In the genomic region with DNA sequence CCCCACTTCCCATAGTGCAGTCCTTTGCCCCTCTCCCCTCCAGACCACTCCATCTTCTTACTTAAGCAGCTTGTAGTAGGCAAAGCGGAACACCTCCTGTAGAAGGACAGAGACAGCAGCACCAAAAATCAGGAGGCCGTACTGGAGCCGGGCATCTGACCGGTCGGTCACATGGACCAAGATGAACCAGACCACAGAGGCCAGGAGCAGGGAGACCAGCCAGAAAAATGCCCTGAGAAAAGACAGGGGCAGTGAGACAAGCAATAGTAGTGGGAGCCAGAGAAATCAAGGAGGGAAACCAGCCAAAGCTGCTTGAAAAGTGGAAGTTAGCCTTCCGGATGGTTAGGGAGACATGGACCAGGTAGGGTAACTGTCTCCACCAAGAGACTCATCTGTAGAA, we compare ENCODE assay signal across 9 cellular contexts. TPM values are rescaled to one million over a fixed set of nuclear protein-coding genes. Genes with fewer than 3 reads are reported as not detected.
A peak's percentile ranks its signal among the peaks of the same experiment; 100 is the strongest.
DNase-seq lines count a peak whose midpoint lies in the region; ATAC-seq, FAIRE-seq and TF ChIP-seq lines count a peak whose summit lies in the region.
"Had no signal": no experiment of that assay in that cellular context is flagged by ENCODE, and none has a peak within 500 bp of the region (broad histone marks: within the 10 kb centered on the region; RNA-seq: fewer than 3 reads in every experiment).

No MANE protein-coding gene starts in this region.

- no peak overlapping the region for H2BK12ac ChIP-seq in mesenchymal stem cell (ENCODE audit: low read length in 2 of 2)

- no peaks in the 10 kb centered on the region for H3K9me3 ChIP-seq in heart left ventricle
- H3K9me3 ChIP-seq in breast epithelium, result no peaks in the 10 kb centered on the region
- H3K9me3 ChIP-seq in mesenchymal stem cell (ENCODE audit: control insufficient read depth, low read length), result no peaks in the 10 kb centered on the region
- H3K9me3 ChIP-seq in upper lobe of right lung, result no peaks in the 10 kb centered on the region

- H3K23ac ChIP-seq in mesenchymal stem cell (ENCODE audit: low read length in 2 of 2), result no peak overlapping the region

- peak overlapping the region in 11 of 12 donors; percentile 94 to 99 (median 96) for H3K27ac ChIP-seq in heart left ventricle
- peak overlapping the region; percentile 93 to 97 for H3K27ac ChIP-seq in breast epithelium
- no peak overlapping the region for H3K27ac ChIP-seq in mesenchymal stem cell (ENCODE audit: low read length, poor library complexity, severe bottlenecking)
- peak overlapping the region; percentile 93 for H3K27ac ChIP-seq in upper lobe of right lung

- peak overlapping the region in 1 of 2 experiments; percentile 54 for H3K18ac ChIP-seq in mesenchymal stem cell (ENCODE audit: low read depth in 1 of 2, low read length in 2 of 2)

- H2BK15ac ChIP-seq in mesenchymal stem cell (ENCODE audit: low read depth, poor library complexity, severe bottlenecking), result no peak overlapping the region

- H3K4ac ChIP-seq in mesenchymal stem cell (ENCODE audit: low read depth in 1 of 2, low read length in 2 of 2), result peak overlapping the region; percentile 3 to 63

- no peak for FAIRE-seq in GM19239 (lab: Jason Lieb, UNC)
- FAIRE-seq: G401.6 had no signal

- H2AFZ ChIP-seq in mesenchymal stem cell (ENCODE audit: low read depth, low read length), result no peak overlapping the region

- 12 to 19% (median 16%) methylated on average over 6 of the region's 6 CpGs for WGBS in heart left ventricle, 4 donors
- 66% methylated on average over 6 of the region's 6 CpGs for WGBS in mesenchymal stem cell

- TF ChIP-seq CTCF in heart left ventricle (IDR thresholded peaks at IDR 0.05) (no peak), breast epithelium (IDR thresholded peaks at IDR 0.05) (no peak), upper lobe of right lung (IDR thresholded peaks at IDR 0.05) (no peak)

- H2BK120ac ChIP-seq in mesenchymal stem cell (ENCODE audit: low read depth, low read length), result no peak overlapping the region

- H3K4me3 ChIP-seq in heart left ventricle, result peak overlapping the region; percentile 67 to 99 (median 92)
- peak overlapping the region; percentile 94 to 97 (median 95) for H3K4me3 ChIP-seq in breast epithelium
- peak overlapping the region; percentile 68 to 100 for H3K4me3 ChIP-seq in mesenchymal stem cell (ENCODE audit: insufficient read depth in 1 of 2, low read depth in 1 of 2, low read length in 2 of 2)
- peak overlapping the region; percentile 81 for H3K4me3 ChIP-seq in upper lobe of right lung

- ATAC-seq in heart left ventricle, result no peak
- ATAC-seq in Right ventricle myocardium inferior, result no peak
- no peak for ATAC-seq in upper lobe of right lung

- no peak overlapping the region for H2BK5ac ChIP-seq in mesenchymal stem cell (ENCODE audit: low read depth, low read length, poor library complexity, severe bottlenecking)

- peaks cover 13% of the 10 kb centered on the region for H3K79me1 ChIP-seq in mesenchymal stem cell (replicated peaks; ENCODE audit: low read length, poor library complexity, severe bottlenecking)

- DNase-seq in heart left ventricle (no peak), Right ventricle myocardium inferior (ENCODE audit: missing footprints) (no peak), breast epithelium (ENCODE audit: low spot score in 2 of 2) (no peak), mesenchymal stem cell (no peak), upper lobe of right lung (no peak), SKM-1 treated with dmso at 0.1 percent for 144 hours (lab: John Stamatoyannopoulos, UW; ENCODE audit: unreplicated experiment) (no peak), GM19239 (ENCODE audit: insufficient read length, low spot score) (no peak), DMS 273 treated with DMSO at 0.1 percent for 48 hours (lab: John Stamatoyannopoulos, UW) (no peak)

- H3K4me2 ChIP-seq in mesenchymal stem cell (ENCODE audit: low read length, poor library complexity, severe bottlenecking), result peak overlapping the region; percentile 85

- no peak overlapping the region for H4K91ac ChIP-seq in mesenchymal stem cell (ENCODE audit: low read length)

- peak overlapping the region; percentile 98 for H3K9ac ChIP-seq in mesenchymal stem cell (ENCODE audit: low read length)

- no peaks in the 10 kb centered on the region for H3K27me3 ChIP-seq in heart left ventricle
- no peaks in the 10 kb centered on the region for H3K27me3 ChIP-seq in breast epithelium
- H3K27me3 ChIP-seq in mesenchymal stem cell (ENCODE audit: control insufficient read depth in 1 of 2, insufficient read depth in 1 of 2, low read length in 2 of 2), result no peaks in the 10 kb centered on the region
- no peaks in the 10 kb centered on the region for H3K27me3 ChIP-seq in upper lobe of right lung

- H3K36me3 ChIP-seq in heart left ventricle (peaks cover 0 to 40% (median 36%) of the 10 kb centered on the region in 9 donors), breast epithelium (peaks cover 11% of the 10 kb centered on the region), mesenchymal stem cell (ENCODE audit: control insufficient read depth in 1 of 2, insufficient read depth in 2 of 2, low read depth in 1 of 2, low read length in 2 of 2) (peaks cover 14 to 33% of the 10 kb centered on the region in 2 experiments), upper lobe of right lung (peaks cover 32% of the 10 kb centered on the region)

- peak overlapping the region; percentile 15 for H2AK5ac ChIP-seq in mesenchymal stem cell (ENCODE audit: low read length, severe bottlenecking)

- TF ChIP-seq POLR2A in heart left ventricle (IDR thresholded peaks at IDR 0.05) (no peak), breast epithelium (IDR thresholded peaks at IDR 0.05) (no peak)

- H3K4me1 ChIP-seq in heart left ventricle (peaks cover 0 to 41% (median 23%) of the 10 kb centered on the region in 12 donors), breast epithelium (peaks cover 10 to 12% of the 10 kb centered on the region in 2 donors), mesenchymal stem cell (ENCODE audit: control insufficient read depth, insufficient read depth, low read depth, low read length) (peaks cover 10% of the 10 kb centered on the region), upper lobe of right lung (peaks cover 14% of the 10 kb centered on the region)

- H4K8ac ChIP-seq in mesenchymal stem cell (ENCODE audit: low read length), result no peak overlapping the region

- H3K14ac ChIP-seq in mesenchymal stem cell (ENCODE audit: low read length in 2 of 2), result peak overlapping the region in 1 of 2 experiments; percentile 69

- intact Hi-C loops in heart left ventricle (cut with DNase I) (no loop called here), Right ventricle myocardium inferior (cut with DNase I) (no loop called here), breast epithelium (cut with DNase I; ENCODE audit: low total_unique reads) (loop anchor here (1.0 kb wide), 1 partner anchor 7 kb away; no protein-coding TSS in a partner anchor), upper lobe of right lung (cut with DNase I) (no loop called here)

RNA-seq across cellular contexts. Expression of gene APH1A, which starts 0.9 kb away (rescaled TPM):
- total RNA-seq in heart left ventricle (100 to 1,000 TPM in 1 of 9 donors, 10 to 100 TPM in 8; 50.1 to 102 (median 59.8) TPM), Right ventricle myocardium inferior (58.7 TPM), breast epithelium (100 to 1,000 TPM in 2 of 3 donors, 10 to 100 TPM in 1; 86.9 to 138 (median 104) TPM), upper lobe of right lung (135 TPM)
- polyA plus RNA-seq in heart left ventricle, result 10 to 100 TPM; 53.9 to 97.8 TPM
- polyA plus RNA-seq in mesenchymal stem cell (2013, experiment 1 of 2), result 79.8 TPM
- 80.8 TPM for polyA plus RNA-seq in mesenchymal stem cell (2013, experiment 2 of 2)

RNA-seq across cellular contexts. Expression of gene C1orf54, which starts 4.7 kb away (rescaled TPM):
- total RNA-seq in heart left ventricle (10 to 100 TPM in 6 of 9 donors, 1 to 10 TPM in 3; 5.0 to 30.5 (median 10.7) TPM), Right ventricle myocardium inferior (15.8 TPM), breast epithelium (10 to 100 TPM in 2 of 3 donors, 1 to 10 TPM in 1; 9.4 to 24.3 (median 13.6) TPM), upper lobe of right lung (15.4 TPM)
- polyA plus RNA-seq in heart left ventricle, result 10 to 100 TPM; 18.5 to 20.9 TPM
- polyA plus RNA-seq in mesenchymal stem cell (2013, experiment 1 of 2), result 11.7 TPM
- 11.4 TPM for polyA plus RNA-seq in mesenchymal stem cell (2013, experiment 2 of 2)

RNA-seq across cellular contexts. Expression of gene CA14, which starts 10.3 kb away (rescaled TPM):
- total RNA-seq in heart left ventricle, result 10 to 100 TPM in 1 of 9 donors, 1 to 10 TPM in 7, under 1 TPM in 1; 0.56 to 16.5 (median 4.2) TPM
- 10 to 100 TPM in 1 of 2 donors, 1 to 10 TPM in 1; 3.1 to 22.2 TPM for polyA plus RNA-seq in heart left ventricle
- 14.4 TPM for total RNA-seq in Right ventricle myocardium inferior
- not detected for total RNA-seq in breast epithelium
- 0.47 TPM for polyA plus RNA-seq in mesenchymal stem cell (2013, experiment 1 of 2)
- 0.45 TPM for polyA plus RNA-seq in mesenchymal stem cell (2013, experiment 2 of 2)
- total RNA-seq in upper lobe of right lung, result 0.55 TPM

RNA-seq across cellular contexts. Expression of gene CIART, which starts 14.5 kb away (rescaled TPM):
- total RNA-seq in heart left ventricle (10 to 100 TPM in 4 of 9 donors, 1 to 10 TPM in 5; 2.3 to 23.9 (median 7.1) TPM), Right ventricle myocardium inferior (12.8 TPM), breast epithelium (1 to 10 TPM; 2.6 to 7.4 (median 4.3) TPM), upper lobe of right lung (10.6 TPM)
- 10 to 100 TPM in 1 of 2 donors, 1 to 10 TPM in 1; 4.1 to 15.0 TPM for polyA plus RNA-seq in heart left ventricle
- 1.5 TPM for polyA plus RNA-seq in mesenchymal stem cell (2013, experiment 1 of 2)
- polyA plus RNA-seq in mesenchymal stem cell (2013, experiment 2 of 2), result 1.5 TPM

RNA-seq across cellular contexts. Expression of gene MRPS21, which starts 25.8 kb away (rescaled TPM):
- total RNA-seq in heart left ventricle (10 to 100 TPM; 44.5 to 77.2 (median 61.0) TPM), Right ventricle myocardium inferior (70.8 TPM), breast epithelium (10 to 100 TPM; 40.5 to 55.1 (median 45.1) TPM), upper lobe of right lung (46.1 TPM)
- 100 to 1,000 TPM in 1 of 2 donors, 10 to 100 TPM in 1; 64.2 to 139 TPM for polyA plus RNA-seq in heart left ventricle
- polyA plus RNA-seq in mesenchymal stem cell (2013, experiment 1 of 2), result 88.1 TPM
- 81.5 TPM for polyA plus RNA-seq in mesenchymal stem cell (2013, experiment 2 of 2)
